In the genomic region with DNA sequence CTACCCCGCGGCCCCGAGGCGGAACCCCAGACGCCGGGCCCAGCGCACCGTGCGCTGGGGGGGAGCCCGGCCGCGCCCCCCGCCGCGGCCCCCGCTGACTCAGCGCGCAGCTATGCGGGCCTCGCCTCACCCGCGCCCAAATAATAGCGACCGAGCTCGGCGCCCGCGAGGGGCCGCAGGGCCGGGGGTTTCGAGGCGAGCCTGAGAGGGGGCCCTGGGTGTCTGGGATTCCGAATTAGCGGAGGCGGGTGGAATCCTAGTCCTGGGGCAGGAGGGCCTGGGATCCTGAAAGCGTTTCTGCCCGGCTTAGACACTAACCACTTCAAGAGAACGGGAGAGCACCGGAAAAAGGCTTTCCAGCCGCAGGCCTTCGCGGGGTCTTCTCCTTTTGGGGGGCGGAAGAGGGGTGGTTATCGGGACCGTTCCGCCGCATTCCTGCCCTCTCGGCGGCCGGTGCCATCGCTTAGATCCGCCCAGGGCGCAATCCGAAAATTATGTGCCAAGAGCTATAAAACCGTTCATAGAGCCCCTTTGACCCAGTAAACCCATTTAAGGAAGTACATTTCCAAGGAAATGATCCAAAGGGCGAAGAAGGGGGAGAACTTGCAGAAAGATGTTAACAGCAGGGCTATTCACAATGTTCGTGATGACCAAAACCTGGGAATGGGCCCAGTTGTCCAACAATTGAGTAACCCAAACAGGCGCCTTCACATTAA, we compare ENCODE assay signal across 1 cellular context.
TF ChIP-seq lines count a peak whose summit lies in the region.

No MANE protein-coding gene starts in this region.

TF ChIP-seq in HepG2, 621 proteins besides CTCF, POLR2A, EP300 and RAD21 (continued from another document and continues in another):
- TF ChIP-seq, protein P1, sequence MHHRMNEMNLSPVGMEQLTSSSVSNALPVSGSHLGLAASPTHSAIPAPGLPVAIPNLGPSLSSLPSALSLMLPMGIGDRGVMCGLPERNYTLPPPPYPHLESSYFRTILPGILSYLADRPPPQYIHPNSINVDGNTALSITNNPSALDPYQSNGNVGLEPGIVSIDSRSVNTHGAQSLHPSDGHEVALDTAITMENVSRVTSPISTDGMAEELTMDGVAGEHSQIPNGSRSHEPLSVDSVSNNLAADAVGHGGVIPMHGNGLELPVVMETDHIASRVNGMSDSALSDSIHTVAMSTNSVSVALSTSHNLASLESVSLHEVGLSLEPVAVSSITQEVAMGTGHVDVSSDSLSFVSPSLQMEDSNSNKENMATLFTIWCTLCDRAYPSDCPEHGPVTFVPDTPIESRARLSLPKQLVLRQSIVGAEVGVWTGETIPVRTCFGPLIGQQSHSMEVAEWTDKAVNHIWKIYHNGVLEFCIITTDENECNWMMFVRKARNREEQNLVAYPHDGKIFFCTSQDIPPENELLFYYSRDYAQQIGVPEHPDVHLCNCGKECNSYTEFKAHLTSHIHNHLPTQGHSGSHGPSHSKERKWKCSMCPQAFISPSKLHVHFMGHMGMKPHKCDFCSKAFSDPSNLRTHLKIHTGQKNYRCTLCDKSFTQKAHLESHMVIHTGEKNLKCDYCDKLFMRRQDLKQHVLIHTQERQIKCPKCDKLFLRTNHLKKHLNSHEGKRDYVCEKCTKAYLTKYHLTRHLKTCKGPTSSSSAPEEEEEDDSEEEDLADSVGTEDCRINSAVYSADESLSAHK (CRISPR knock-in tag; IDR thresholded peaks at IDR 0.05; ENCODE audit: borderline replicate concordance), result no peak
- TF ChIP-seq PTBP1 (IDR thresholded peaks at IDR 0.05; ENCODE audit: low read depth, low read length, poor library complexity, severe bottlenecking) (peak; percentile 83), SOX5 (CRISPR knock-in tag; IDR thresholded peaks at IDR 0.05; ENCODE audit: borderline replicate concordance) (peak; percentile 6; the same call in 1 of the 2 replicates), SP2 (CRISPR knock-in tag; IDR thresholded peaks at IDR 0.05) (no peak), TAF15 (IDR thresholded peaks at IDR 0.05; ENCODE audit: low read depth, low read length, poor library complexity, severe bottlenecking) (peak; percentile 22), SATB2 (CRISPR knock-in tag; IDR thresholded peaks at IDR 0.05) (peak; percentile 78; the same call in 1 of the 2 replicates), RFXANK (CRISPR knock-in tag; IDR thresholded peaks at IDR 0.05) (no peak), ZNF674 (CRISPR knock-in tag; IDR thresholded peaks at IDR 0.05; ENCODE audit: low read depth) (no peak), YY1 (IDR thresholded peaks at IDR 0.05; ENCODE audit: insufficient read depth, insufficient replicate concordance, low read depth, low read length) (no peak), U2AF2 (IDR thresholded peaks at IDR 0.05; ENCODE audit: low read depth, low read length) (no peak), ZSCAN31 (CRISPR knock-in tag; IDR thresholded peaks at IDR 0.05; ENCODE audit: low read depth) (peak; percentile 83), NAIF1 (CRISPR knock-in tag; IDR thresholded peaks at IDR 0.05; ENCODE audit: borderline replicate concordance) (no peak), HCFC1 (IDR thresholded peaks at IDR 0.05; ENCODE audit: low read depth, low read length) (no peak), SOX6 (IDR thresholded peaks at IDR 0.05) (no peak), SOX6 (CRISPR knock-in tag; IDR thresholded peaks at IDR 0.05) (no peak), BORCS8-MEF2B (CRISPR knock-in tag; IDR thresholded peaks at IDR 0.05) (peak; percentile 83), ZNF430 (CRISPR knock-in tag; IDR thresholded peaks at IDR 0.05) (peak; percentile 62; the same call in 1 of the 2 replicates), ZMYM4 (CRISPR knock-in tag; IDR thresholded peaks at IDR 0.05) (0 out of 2 replicates have a peak, but pooled peaks have one; percentile 36), FOXP1 (IDR thresholded peaks at IDR 0.05) (no peak), FOXP1 (CRISPR knock-in tag; IDR thresholded peaks at IDR 0.05) (no peak), RXRA (CRISPR knock-in tag; IDR thresholded peaks at IDR 0.05) (peak; percentile 24), ZMAT3 (CRISPR knock-in tag; conservative IDR thresholded peaks at IDR 0.05) (no peak; the same call in 1 of the 2 replicates), ZNF549 (CRISPR knock-in tag; IDR thresholded peaks at IDR 0.05) (no peak)
- TF ChIP-seq, protein P2, sequence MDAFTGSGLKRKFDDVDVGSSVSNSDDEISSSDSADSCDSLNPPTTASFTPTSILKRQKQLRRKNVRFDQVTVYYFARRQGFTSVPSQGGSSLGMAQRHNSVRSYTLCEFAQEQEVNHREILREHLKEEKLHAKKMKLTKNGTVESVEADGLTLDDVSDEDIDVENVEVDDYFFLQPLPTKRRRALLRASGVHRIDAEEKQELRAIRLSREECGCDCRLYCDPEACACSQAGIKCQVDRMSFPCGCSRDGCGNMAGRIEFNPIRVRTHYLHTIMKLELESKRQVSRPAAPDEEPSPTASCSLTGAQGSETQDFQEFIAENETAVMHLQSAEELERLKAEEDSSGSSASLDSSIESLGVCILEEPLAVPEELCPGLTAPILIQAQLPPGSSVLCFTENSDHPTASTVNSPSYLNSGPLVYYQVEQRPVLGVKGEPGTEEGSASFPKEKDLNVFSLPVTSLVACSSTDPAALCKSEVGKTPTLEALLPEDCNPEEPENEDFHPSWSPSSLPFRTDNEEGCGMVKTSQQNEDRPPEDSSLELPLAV (CRISPR knock-in tag; conservative IDR thresholded peaks at IDR 0.05; ENCODE audit: low read depth), result no peak
- TF ChIP-seq, protein P3, sequence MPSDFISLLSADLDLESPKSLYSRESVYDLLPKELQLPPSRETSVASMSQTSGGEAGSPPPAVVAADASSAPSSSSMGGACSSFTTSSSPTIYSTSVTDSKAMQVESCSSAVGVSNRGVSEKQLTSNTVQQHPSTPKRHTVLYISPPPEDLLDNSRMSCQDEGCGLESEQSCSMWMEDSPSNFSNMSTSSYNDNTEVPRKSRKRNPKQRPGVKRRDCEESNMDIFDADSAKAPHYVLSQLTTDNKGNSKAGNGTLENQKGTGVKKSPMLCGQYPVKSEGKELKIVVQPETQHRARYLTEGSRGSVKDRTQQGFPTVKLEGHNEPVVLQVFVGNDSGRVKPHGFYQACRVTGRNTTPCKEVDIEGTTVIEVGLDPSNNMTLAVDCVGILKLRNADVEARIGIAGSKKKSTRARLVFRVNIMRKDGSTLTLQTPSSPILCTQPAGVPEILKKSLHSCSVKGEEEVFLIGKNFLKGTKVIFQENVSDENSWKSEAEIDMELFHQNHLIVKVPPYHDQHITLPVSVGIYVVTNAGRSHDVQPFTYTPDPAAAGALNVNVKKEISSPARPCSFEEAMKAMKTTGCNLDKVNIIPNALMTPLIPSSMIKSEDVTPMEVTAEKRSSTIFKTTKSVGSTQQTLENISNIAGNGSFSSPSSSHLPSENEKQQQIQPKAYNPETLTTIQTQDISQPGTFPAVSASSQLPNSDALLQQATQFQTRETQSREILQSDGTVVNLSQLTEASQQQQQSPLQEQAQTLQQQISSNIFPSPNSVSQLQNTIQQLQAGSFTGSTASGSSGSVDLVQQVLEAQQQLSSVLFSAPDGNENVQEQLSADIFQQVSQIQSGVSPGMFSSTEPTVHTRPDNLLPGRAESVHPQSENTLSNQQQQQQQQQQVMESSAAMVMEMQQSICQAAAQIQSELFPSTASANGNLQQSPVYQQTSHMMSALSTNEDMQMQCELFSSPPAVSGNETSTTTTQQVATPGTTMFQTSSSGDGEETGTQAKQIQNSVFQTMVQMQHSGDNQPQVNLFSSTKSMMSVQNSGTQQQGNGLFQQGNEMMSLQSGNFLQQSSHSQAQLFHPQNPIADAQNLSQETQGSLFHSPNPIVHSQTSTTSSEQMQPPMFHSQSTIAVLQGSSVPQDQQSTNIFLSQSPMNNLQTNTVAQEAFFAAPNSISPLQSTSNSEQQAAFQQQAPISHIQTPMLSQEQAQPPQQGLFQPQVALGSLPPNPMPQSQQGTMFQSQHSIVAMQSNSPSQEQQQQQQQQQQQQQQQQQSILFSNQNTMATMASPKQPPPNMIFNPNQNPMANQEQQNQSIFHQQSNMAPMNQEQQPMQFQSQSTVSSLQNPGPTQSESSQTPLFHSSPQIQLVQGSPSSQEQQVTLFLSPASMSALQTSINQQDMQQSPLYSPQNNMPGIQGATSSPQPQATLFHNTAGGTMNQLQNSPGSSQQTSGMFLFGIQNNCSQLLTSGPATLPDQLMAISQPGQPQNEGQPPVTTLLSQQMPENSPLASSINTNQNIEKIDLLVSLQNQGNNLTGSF (CRISPR knock-in tag; IDR thresholded peaks at IDR 0.05), result no peak; the same call in 1 of the 2 replicates
- TF ChIP-seq, protein P4, sequence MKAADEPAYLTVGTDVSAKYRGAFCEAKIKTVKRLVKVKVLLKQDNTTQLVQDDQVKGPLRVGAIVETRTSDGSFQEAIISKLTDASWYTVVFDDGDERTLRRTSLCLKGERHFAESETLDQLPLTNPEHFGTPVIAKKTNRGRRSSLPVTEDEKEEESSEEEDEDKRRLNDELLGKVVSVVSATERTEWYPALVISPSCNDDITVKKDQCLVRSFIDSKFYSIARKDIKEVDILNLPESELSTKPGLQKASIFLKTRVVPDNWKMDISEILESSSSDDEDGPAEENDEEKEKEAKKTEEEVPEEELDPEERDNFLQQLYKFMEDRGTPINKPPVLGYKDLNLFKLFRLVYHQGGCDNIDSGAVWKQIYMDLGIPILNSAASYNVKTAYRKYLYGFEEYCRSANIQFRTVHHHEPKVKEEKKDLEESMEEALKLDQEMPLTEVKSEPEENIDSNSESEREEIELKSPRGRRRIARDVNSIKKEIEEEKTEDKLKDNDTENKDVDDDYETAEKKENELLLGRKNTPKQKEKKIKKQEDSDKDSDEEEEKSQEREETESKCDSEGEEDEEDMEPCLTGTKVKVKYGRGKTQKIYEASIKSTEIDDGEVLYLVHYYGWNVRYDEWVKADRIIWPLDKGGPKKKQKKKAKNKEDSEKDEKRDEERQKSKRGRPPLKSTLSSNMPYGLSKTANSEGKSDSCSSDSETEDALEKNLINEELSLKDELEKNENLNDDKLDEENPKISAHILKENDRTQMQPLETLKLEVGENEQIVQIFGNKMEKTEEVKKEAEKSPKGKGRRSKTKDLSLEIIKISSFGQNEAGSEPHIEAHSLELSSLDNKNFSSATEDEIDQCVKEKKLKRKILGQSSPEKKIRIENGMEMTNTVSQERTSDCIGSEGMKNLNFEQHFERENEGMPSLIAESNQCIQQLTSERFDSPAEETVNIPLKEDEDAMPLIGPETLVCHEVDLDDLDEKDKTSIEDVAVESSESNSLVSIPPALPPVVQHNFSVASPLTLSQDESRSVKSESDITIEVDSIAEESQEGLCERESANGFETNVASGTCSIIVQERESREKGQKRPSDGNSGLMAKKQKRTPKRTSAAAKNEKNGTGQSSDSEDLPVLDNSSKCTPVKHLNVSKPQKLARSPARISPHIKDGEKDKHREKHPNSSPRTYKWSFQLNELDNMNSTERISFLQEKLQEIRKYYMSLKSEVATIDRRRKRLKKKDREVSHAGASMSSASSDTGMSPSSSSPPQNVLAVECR (CRISPR knock-in tag; IDR thresholded peaks at IDR 0.05; ENCODE audit: borderline replicate concordance), result no peak; the same call in 1 of the 2 replicates
- TF ChIP-seq, protein P5, sequence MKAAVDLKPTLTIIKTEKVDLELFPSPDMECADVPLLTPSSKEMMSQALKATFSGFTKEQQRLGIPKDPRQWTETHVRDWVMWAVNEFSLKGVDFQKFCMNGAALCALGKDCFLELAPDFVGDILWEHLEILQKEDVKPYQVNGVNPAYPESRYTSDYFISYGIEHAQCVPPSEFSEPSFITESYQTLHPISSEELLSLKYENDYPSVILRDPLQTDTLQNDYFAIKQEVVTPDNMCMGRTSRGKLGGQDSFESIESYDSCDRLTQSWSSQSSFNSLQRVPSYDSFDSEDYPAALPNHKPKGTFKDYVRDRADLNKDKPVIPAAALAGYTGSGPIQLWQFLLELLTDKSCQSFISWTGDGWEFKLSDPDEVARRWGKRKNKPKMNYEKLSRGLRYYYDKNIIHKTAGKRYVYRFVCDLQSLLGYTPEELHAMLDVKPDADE (CRISPR knock-in tag; IDR thresholded peaks at IDR 0.05), result no peak
- TF ChIP-seq, protein P6, sequence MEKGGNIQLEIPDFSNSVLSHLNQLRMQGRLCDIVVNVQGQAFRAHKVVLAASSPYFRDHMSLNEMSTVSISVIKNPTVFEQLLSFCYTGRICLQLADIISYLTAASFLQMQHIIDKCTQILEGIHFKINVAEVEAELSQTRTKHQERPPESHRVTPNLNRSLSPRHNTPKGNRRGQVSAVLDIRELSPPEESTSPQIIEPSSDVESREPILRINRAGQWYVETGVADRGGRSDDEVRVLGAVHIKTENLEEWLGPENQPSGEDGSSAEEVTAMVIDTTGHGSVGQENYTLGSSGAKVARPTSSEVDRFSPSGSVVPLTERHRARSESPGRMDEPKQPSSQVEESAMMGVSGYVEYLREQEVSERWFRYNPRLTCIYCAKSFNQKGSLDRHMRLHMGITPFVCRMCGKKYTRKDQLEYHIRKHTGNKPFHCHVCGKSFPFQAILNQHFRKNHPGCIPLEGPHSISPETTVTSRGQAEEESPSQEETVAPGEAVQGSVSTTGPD (CRISPR knock-in tag; IDR thresholded peaks at IDR 0.05), result no peak
- TF ChIP-seq, protein P7, sequence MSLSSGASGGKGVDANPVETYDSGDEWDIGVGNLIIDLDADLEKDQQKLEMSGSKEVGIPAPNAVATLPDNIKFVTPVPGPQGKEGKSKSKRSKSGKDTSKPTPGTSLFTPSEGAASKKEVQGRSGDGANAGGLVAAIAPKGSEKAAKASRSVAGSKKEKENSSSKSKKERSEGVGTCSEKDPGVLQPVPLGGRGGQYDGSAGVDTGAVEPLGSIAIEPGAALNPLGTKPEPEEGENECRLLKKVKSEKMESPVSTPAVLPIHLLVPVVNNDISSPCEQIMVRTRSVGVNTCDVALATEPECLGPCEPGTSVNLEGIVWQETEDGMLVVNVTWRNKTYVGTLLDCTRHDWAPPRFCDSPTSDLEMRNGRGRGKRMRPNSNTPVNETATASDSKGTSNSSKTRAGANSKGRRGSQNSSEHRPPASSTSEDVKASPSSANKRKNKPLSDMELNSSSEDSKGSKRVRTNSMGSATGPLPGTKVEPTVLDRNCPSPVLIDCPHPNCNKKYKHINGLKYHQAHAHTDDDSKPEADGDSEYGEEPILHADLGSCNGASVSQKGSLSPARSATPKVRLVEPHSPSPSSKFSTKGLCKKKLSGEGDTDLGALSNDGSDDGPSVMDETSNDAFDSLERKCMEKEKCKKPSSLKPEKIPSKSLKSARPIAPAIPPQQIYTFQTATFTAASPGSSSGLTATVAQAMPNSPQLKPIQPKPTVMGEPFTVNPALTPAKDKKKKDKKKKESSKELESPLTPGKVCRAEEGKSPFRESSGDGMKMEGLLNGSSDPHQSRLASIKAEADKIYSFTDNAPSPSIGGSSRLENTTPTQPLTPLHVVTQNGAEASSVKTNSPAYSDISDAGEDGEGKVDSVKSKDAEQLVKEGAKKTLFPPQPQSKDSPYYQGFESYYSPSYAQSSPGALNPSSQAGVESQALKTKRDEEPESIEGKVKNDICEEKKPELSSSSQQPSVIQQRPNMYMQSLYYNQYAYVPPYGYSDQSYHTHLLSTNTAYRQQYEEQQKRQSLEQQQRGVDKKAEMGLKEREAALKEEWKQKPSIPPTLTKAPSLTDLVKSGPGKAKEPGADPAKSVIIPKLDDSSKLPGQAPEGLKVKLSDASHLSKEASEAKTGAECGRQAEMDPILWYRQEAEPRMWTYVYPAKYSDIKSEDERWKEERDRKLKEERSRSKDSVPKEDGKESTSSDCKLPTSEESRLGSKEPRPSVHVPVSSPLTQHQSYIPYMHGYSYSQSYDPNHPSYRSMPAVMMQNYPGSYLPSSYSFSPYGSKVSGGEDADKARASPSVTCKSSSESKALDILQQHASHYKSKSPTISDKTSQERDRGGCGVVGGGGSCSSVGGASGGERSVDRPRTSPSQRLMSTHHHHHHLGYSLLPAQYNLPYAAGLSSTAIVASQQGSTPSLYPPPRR (CRISPR knock-in tag; IDR thresholded peaks at IDR 0.05; ENCODE audit: borderline replicate concordance), result no peak; the same call in 1 of the 2 replicates
